13 cellular contexts compared by ENCODE assay signal in genomic region chr2:128563348-128563687, GRCh38.
A peak's percentile ranks its signal among the peaks of the same experiment; 100 is the strongest.
DNase-seq lines count a peak whose midpoint lies in the region; ATAC-seq, FAIRE-seq and TF ChIP-seq lines count a peak whose summit lies in the region.
"Had no signal": no experiment of that assay in that cellular context is flagged by ENCODE, and none has a peak within 500 bp of the region (broad histone marks: within the 10 kb centered on the region; RNA-seq: fewer than 3 reads in every experiment).

No MANE protein-coding gene starts in this region.

- H3K27me3 ChIP-seq in pancreas = no peaks in the 10 kb centered on the region

- H3K4me1 ChIP-seq in pancreas = no peaks in the 10 kb centered on the region
- H3K4me1 ChIP-seq: HAP-1 had no signal

- no peaks in the 10 kb centered on the region for H3K36me3 ChIP-seq in pancreas
- H3K36me3 ChIP-seq: HAP-1 had no signal

- H3K4me3 ChIP-seq in astrocyte of the cerebellum (ENCODE audit: low read depth, low read length) = no peak overlapping the region
- H3K4me3 ChIP-seq in pancreas = no peak overlapping the region
- H3K4me3 ChIP-seq: HAP-1 had no signal

- no peak for FAIRE-seq in pancreas (lab: Jason Lieb, UNC)
- FAIRE-seq: HTR-8/SVneo had no signal

- DNase-seq in AG20443 (ENCODE audit: low spot score) = peak; percentile 98
- peak; percentile 87 for DNase-seq in astrocyte of the cerebellum (ENCODE audit: low read depth)
- peak; percentile 80 for DNase-seq in cardiac septum (ENCODE audit: low spot score)
- peak in 1 of 6 donors; percentile 17 for DNase-seq in pancreas
- DNase-seq in RKO (ENCODE audit: low spot score) = no peak
- no peak for DNase-seq in NCI-H2196 (lab: John Stamatoyannopoulos, UW; ENCODE audit: unreplicated experiment)
- DNase-seq in HUDEP-2 (lab: John Stamatoyannopoulos, UW; ENCODE audit: unreplicated experiment in 76 of 76) = no peak
- DNase-seq in NCI-H2171 (lab: John Stamatoyannopoulos, UW) = no peak
- DNase-seq: NCI-H345; stimulated activated CD4-positive, alpha-beta T cell treated with anti-CD3 and anti-CD28 coated beads, Interleukin-12 subunit alpha, Interleukin-12 subunit beta, amount 100 ng/mL, for 4 hours had no signal

- H3K9me3 ChIP-seq in pancreas = no peaks in the 10 kb centered on the region
- H3K9me3 ChIP-seq: HAP-1 had no signal

- intact Hi-C loops in cardiac septum (cut with DNase I) (no loop called here), pancreas (cut with DNase I) (no loop called here)

- 85 to 89% methylated on average over 4 of the region's 4 CpGs for WGBS in pancreas, 2 donors

- in situ Hi-C loops in astrocyte of the cerebellum (cut with HindIII; ENCODE audit: low sequenced_read_pairs) = no loop called here

- H3K27ac ChIP-seq in pancreas = no peak overlapping the region

- peak in 3 of 4 donors; percentile 70 to 80 (median 71) for ATAC-seq in pancreas
- ATAC-seq: CD8-positive, alpha-beta T cell had no signal

- no peak for TF ChIP-seq CTCF in astrocyte of the cerebellum (IDR thresholded peaks at IDR 0.05; ENCODE audit: low read depth, low read length, missing control alignments)
- no peak for TF ChIP-seq CTCF in pancreas (IDR thresholded peaks at IDR 0.05)

Comparison
In these comparisons a context has a peak if more than half of its experiments do, and no peak if none do; other contexts are left out.
1. DNase-seq: peak in AG20443 (single experiment), astrocyte of the cerebellum (single experiment) and cardiac septum (single experiment); none in RKO (single experiment), NCI-H2196 (single experiment), HUDEP-2 (0 of 76) and NCI-H2171 (single experiment).